ENCODE assay signal across 8 cellular contexts in the genomic region with DNA sequence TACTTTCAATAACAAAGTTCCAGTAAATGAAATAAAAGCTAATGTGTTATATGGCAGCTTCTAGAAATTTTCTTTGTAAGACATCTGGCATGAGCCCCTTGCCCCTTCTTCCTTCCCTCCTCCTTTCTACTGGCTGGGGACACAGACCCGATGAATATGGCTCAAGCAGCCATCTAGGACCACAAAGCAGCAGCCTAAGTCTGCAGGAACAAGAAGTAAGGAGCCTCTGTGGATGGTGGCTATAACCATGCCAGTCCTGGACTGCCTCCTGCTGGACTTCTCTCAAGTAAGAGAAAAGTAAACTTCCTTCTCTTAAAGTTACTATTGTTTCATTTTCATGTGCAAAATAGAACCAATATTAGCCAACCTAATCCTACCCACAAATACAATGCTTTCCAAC.
DNase-seq lines count a peak whose midpoint lies in the region; ATAC-seq and TF ChIP-seq lines count a peak whose summit lies in the region.

No MANE protein-coding gene starts in this region.

- H3K27me3 Mint-ChIP-seq in activated CD8-positive, alpha-beta T cell treated with anti-CD3 and anti-CD28 coated beads for 36 hours: no peaks in the 10 kb centered on the region

- POLR2A ChIA-PET in activated CD8-positive, alpha-beta T cell treated with anti-CD3 and anti-CD28 coated beads for 36 hours (lab: Charles Lee): no interaction called here

- CTCF ChIA-PET in activated CD8-positive, alpha-beta T cell treated with anti-CD3 and anti-CD28 coated beads for 36 hours (lab: Charles Lee): interaction anchor here (1.8 kb wide), 1 partner anchor 13 kb away, joined by 4 read pairs; no protein-coding TSS in a partner anchor

- H3K36me3 Mint-ChIP-seq in activated CD8-positive, alpha-beta T cell treated with anti-CD3 and anti-CD28 coated beads for 36 hours (ENCODE audit: low read depth): no peaks in the 10 kb centered on the region

- intact Hi-C loops in activated CD8-positive, alpha-beta T cell treated with anti-CD3 and anti-CD28 coated beads for 36 hours (cut with micrococcal nuclease): no loop called here

- peaks cover 51% of the 10 kb centered on the region for H3K4me1 ChIP-seq in muscle layer of colon (ENCODE audit: insufficient read depth, low read length)

- no peaks in the 10 kb centered on the region for H3K9me3 Mint-ChIP-seq in activated CD8-positive, alpha-beta T cell treated with anti-CD3 and anti-CD28 coated beads for 36 hours

- peak overlapping the region; percentile 27 for H3K27ac ChIP-seq in muscle layer of colon (ENCODE audit: low read depth, low read length)

- no peak overlapping the region for H3K9ac ChIP-seq in muscle layer of colon (ENCODE audit: low read length)

- H3K36me3 ChIP-seq in muscle layer of colon (ENCODE audit: insufficient read depth, low read length): no peaks in the 10 kb centered on the region

- no peak overlapping the region for H3K27ac Mint-ChIP-seq in activated CD8-positive, alpha-beta T cell treated with anti-CD3 and anti-CD28 coated beads for 36 hours

- ATAC-seq in HG03354 (IDR thresholded peaks at IDR 0.05; ENCODE audit: poor library complexity, severe bottlenecking, unreplicated experiment) (peak; percentile 45), GM18520 (IDR thresholded peaks at IDR 0.05; ENCODE audit: unreplicated experiment) (no peak)
- no peak for ATAC-seq in activated CD8-positive, alpha-beta T cell treated with anti-CD3 and anti-CD28 coated beads for 36 hours

- H3K4me3 ChIP-seq in choroid plexus epithelial cell (ENCODE audit: low read depth, low read length): no peak overlapping the region
- no peak overlapping the region for H3K4me3 ChIP-seq in muscle layer of colon (ENCODE audit: low read depth in 1 of 2, low read length in 2 of 2)

- no peaks in the 10 kb centered on the region for H3K9me3 ChIP-seq in muscle layer of colon (ENCODE audit: low read length)

- H3K27me3 ChIP-seq in muscle layer of colon (ENCODE audit: control insufficient read depth in 1 of 2, insufficient read depth in 2 of 2, low read length in 2 of 2): no peaks in the 10 kb centered on the region

- no peak overlapping the region for H3K4me3 Mint-ChIP-seq in activated CD8-positive, alpha-beta T cell treated with anti-CD3 and anti-CD28 coated beads for 36 hours

- H3K4me1 Mint-ChIP-seq in activated CD8-positive, alpha-beta T cell treated with anti-CD3 and anti-CD28 coated beads for 36 hours (ENCODE audit: low read depth): no peaks in the 10 kb centered on the region

- peak; percentile 80 for TF ChIP-seq CTCF in choroid plexus epithelial cell (conservative IDR thresholded peaks at IDR 0.05; ENCODE audit: low read depth, low read length)
- TF ChIP-seq CTCF in activated CD8-positive, alpha-beta T cell treated with anti-CD3 and anti-CD28 coated beads for 36 hours (IDR thresholded peaks at IDR 0.05): no peak

- DNase-seq in EH (ENCODE audit: low read depth) (peak; percentile 65), choroid plexus epithelial cell (ENCODE audit: low read depth) (peak; percentile 87), NAMALWA (ENCODE audit: low spot score) (no peak)
- no peak for DNase-seq in stimulated activated CD4-positive, alpha-beta T cell treated with anti-CD3 and anti-CD28 coated beads, Interleukin-1b, Interleukin-23, amount 100 ng/mL, for 48 hours
- DNase-seq in activated CD8-positive, alpha-beta T cell treated with anti-CD3 and anti-CD28 coated beads for 36 hours: no peak

Comparison
In these comparisons a context has a peak if more than half of its experiments do, and no peak if none do; other contexts are left out.
1. DNase-seq: peak in EH (single experiment) and choroid plexus epithelial cell (single experiment); none in stimulated activated CD4-positive, alpha-beta T cell treated with anti-CD3 and anti-CD28 coated beads, Interleukin-1b, Interleukin-23, amount 100 ng/mL, for 48 hours (single experiment), NAMALWA (single experiment) and activated CD8-positive, alpha-beta T cell treated with anti-CD3 and anti-CD28 coated beads for 36 hours (single experiment).